9 cellular contexts compared by ENCODE assay signal in genomic region chr17:27473748-27474609, GRCh38.
DNase-seq lines count a peak whose midpoint lies in the region; TF ChIP-seq lines count a peak whose summit lies in the region.
"Had no signal": no experiment of that assay in that cellular context is flagged by ENCODE, and none has a peak within 500 bp of the region (broad histone marks: within the 10 kb centered on the region; RNA-seq: fewer than 3 reads in every experiment).

No MANE protein-coding gene starts in this region.

- TF ChIP-seq CTCF in HL-60 (IDR thresholded peaks at IDR 0.05; ENCODE audit: insufficient read depth, low read length), result no peak

- peak overlapping the region; percentile 86 for H3K27ac ChIP-seq in HL-60 (replicated peaks)
- H3K27ac ChIP-seq: 22Rv1 had no signal

- H3K4me3 ChIP-seq in HL-60 (replicated peaks; ENCODE audit: insufficient read depth, low read length), result no peak overlapping the region; the same call in 1 of the 2 replicates

- peak; percentile 51 for DNase-seq in DMS 273 (lab: John Stamatoyannopoulos, UW; ENCODE audit: unreplicated experiment)
- DNase-seq in DMS 273 treated with DMSO at 0.1 percent for 48 hours (lab: John Stamatoyannopoulos, UW), result no peak
- DNase-seq in HL-60 (ENCODE audit: low read depth in 1 of 2, low spot score in 1 of 2), result peak; percentile 44 to 76
- DNase-seq in activated CD4-positive, alpha-beta T cell treated with anti-CD3 and anti-CD28 coated beads, Interleukin-2, amount 50 U/mL, for 1 hour, result peak; percentile 62
- peak; percentile 39 for DNase-seq in germinal center (ENCODE audit: low spot score)
- DNase-seq in stimulated activated CD4-positive, alpha-beta T cell treated with anti-CD3 and anti-CD28 coated beads, Interleukin-4, amount 100 ng/mL, for 24 hours, result peak; percentile 87
- DNase-seq in amygdala (lab: John Stamatoyannopoulos, UW), result no peak
- no peak for DNase-seq in NCI-H1092 (lab: John Stamatoyannopoulos, UW)

- no peaks in the 10 kb centered on the region for H3K27me3 ChIP-seq in HL-60 (ENCODE audit: insufficient read depth, poor library complexity, severe bottlenecking)

Comparison
In these comparisons a context has a peak if more than half of its experiments do, and no peak if none do; other contexts are left out.
1. DNase-seq: peak in DMS 273 (single experiment), HL-60 (2 of 2), activated CD4-positive, alpha-beta T cell treated with anti-CD3 and anti-CD28 coated beads, Interleukin-2, amount 50 U/mL, for 1 hour (single experiment), germinal center (single experiment) and stimulated activated CD4-positive, alpha-beta T cell treated with anti-CD3 and anti-CD28 coated beads, Interleukin-4, amount 100 ng/mL, for 24 hours (single experiment); none in DMS 273 treated with DMSO at 0.1 percent for 48 hours (single experiment), amygdala (0 of 56) and NCI-H1092 (single experiment).